2 cellular contexts compared by ENCODE assay signal in the genomic region with DNA sequence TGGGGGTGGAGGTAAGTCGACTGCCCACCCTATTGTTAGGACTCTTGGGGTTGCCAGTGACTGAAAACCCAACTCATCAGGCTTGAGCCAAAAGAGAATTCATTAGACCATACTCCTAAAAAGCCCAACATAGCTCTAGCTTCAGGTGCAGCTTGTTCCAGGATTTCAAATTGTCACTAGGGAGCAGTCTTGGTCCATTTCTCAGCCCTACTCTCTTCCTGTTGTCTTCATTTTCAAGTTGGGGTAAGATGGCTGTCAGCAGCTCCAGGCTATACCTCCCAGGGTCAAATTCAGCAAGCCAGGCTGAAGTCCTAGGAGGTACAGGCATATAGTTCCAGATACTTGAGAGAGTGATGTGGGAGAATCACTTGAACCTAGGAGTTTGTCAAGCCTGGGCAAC.
A peak's percentile ranks its signal among the peaks of the same experiment; 100 is the strongest.
TF ChIP-seq lines count a peak whose summit lies in the region.

No MANE protein-coding gene starts in this region.

TF ChIP-seq in GM12878, 131 proteins besides CTCF, POLR2A, EP300 and RAD21:
- TF ChIP-seq YY1 (IDR thresholded peaks at IDR 0.05; ENCODE audit: low read depth, low read length) (0 out of 2 replicates have a peak, but pooled peaks have one; percentile 11), BHLHE40 (IDR thresholded peaks at IDR 0.05; ENCODE audit: borderline replicate concordance in 1 of 2, low read depth in 2 of 2, low read length in 1 of 2) (no peak)
TF ChIP-seq in GM12878: peak in this region for 1.

TF ChIP-seq in liver, 16 proteins besides CTCF, POLR2A, EP300 and RAD21:
- TF ChIP-seq FOXA2 (IDR thresholded peaks at IDR 0.05): no peak
- no peak for TF ChIP-seq SP1 (IDR thresholded peaks at IDR 0.05)
- TF ChIP-seq HNF4A (conservative IDR thresholded peaks at IDR 0.05): no peak
- no peak for TF ChIP-seq RXRA (IDR thresholded peaks at IDR 0.05)
- TF ChIP-seq TAF1 (conservative IDR thresholded peaks at IDR 0.05): no peak
- TF ChIP-seq HNF4G (IDR thresholded peaks at IDR 0.05): no peak
- TF ChIP-seq EGR1 (IDR thresholded peaks at IDR 0.05; ENCODE audit: low read depth in 2 of 2): no peak
